In genomic region chr6:44225579-44226325, GRCh38 we compare ENCODE assay signal across 1 cellular context.
A peak's percentile ranks its signal among the peaks of the same experiment; 100 is the strongest.
TF ChIP-seq lines count a peak whose summit lies in the region.

No MANE protein-coding gene starts in this region.

TF ChIP-seq in K562, 482 proteins besides CTCF, POLR2A, EP300 and RAD21 (continued from another document and continues in another):
- TF ChIP-seq STAT6 (CRISPR knock-in tag; IDR thresholded peaks at IDR 0.05) = no peak
- peak; percentile 69; the same call in 1 of the 2 replicates for TF ChIP-seq XRCC5 (IDR thresholded peaks at IDR 0.05; ENCODE audit: low read depth, low read length)
- TF ChIP-seq ZC3H8 (IDR thresholded peaks at IDR 0.05) = peak; percentile 12; the same call in 1 of the 2 replicates
- TF ChIP-seq MYNN (IDR thresholded peaks at IDR 0.05) = peak; percentile 92
- no peak for TF ChIP-seq MYNN (CRISPR knock-in tag; IDR thresholded peaks at IDR 0.05)
- peak; percentile 67; the same call in 1 of the 2 replicates for TF ChIP-seq TOE1 (IDR thresholded peaks at IDR 0.05; ENCODE audit: borderline replicate concordance)
- TF ChIP-seq TOE1 (CRISPR knock-in tag; IDR thresholded peaks at IDR 0.05; ENCODE audit: borderline replicate concordance, low read depth) = no peak
- TF ChIP-seq ZFX (CRISPR knock-in tag; IDR thresholded peaks at IDR 0.05) = peak; percentile 84
- no peak for TF ChIP-seq ZBTB40 (IDR thresholded peaks at IDR 0.05)
- TF ChIP-seq ZBTB40 (CRISPR knock-in tag; IDR thresholded peaks at IDR 0.05) = no peak
- peak; percentile 74 for TF ChIP-seq JUND (IDR thresholded peaks at IDR 0.05; ENCODE audit: borderline replicate concordance, low read depth, low read length)
- TF ChIP-seq JUND (tag; IDR thresholded peaks at IDR 0.05; ENCODE audit: borderline replicate concordance, low read depth, low read length) = no peak; the same call in 2 of the 3 replicates
- peak; percentile 53 for TF ChIP-seq RBBP5 (IDR thresholded peaks at IDR 0.05; ENCODE audit: borderline replicate concordance, insufficient read depth, low read length, poor library complexity, severe bottlenecking)
- TF ChIP-seq ZNF253 (CRISPR knock-in tag; conservative IDR thresholded peaks at IDR 0.05) = no peak
- TF ChIP-seq ZNF263 (CRISPR knock-in tag; IDR thresholded peaks at IDR 0.05; ENCODE audit: borderline replicate concordance) = peak; percentile 65; the same call in 1 of the 2 replicates
- no peak for TF ChIP-seq RBM15 (IDR thresholded peaks at IDR 0.05; ENCODE audit: insufficient read depth, low read length)
- TF ChIP-seq ARID2 (IDR thresholded peaks at IDR 0.05) = no peak
- TF ChIP-seq ZBTB49 (CRISPR knock-in tag; IDR thresholded peaks at IDR 0.05; ENCODE audit: borderline replicate concordance) = no peak
- TF ChIP-seq ZKSCAN1 (IDR thresholded peaks at IDR 0.05; ENCODE audit: low read depth, low read length) = peak; percentile 53; the same call in 1 of the 2 replicates
- no peak for TF ChIP-seq HEY1 (CRISPR knock-in tag; IDR thresholded peaks at IDR 0.05; ENCODE audit: borderline replicate concordance)
- TF ChIP-seq SMAD3 (CRISPR knock-in tag; conservative IDR thresholded peaks at IDR 0.05) = peak; percentile 71; the same call in 1 of the 2 replicates
- TF ChIP-seq ZNF77 (CRISPR knock-in tag; IDR thresholded peaks at IDR 0.05) = no peak
- 0 out of 2 replicates have a peak, but pooled peaks have one; percentile 5 for TF ChIP-seq KLF13 (tag; IDR thresholded peaks at IDR 0.05; ENCODE audit: borderline replicate concordance, low read depth)
- TF ChIP-seq JUNB (CRISPR knock-in tag; conservative IDR thresholded peaks at IDR 0.05) = 0 out of 2 replicates have a peak, but pooled peaks have one; percentile 27
- TF ChIP-seq ZNF239 (CRISPR knock-in tag; IDR thresholded peaks at IDR 0.05) = peak; percentile 14; the same call in 1 of the 2 replicates
- peak; percentile 74 for TF ChIP-seq ZBTB9 (CRISPR knock-in tag; IDR thresholded peaks at IDR 0.05)
- TF ChIP-seq GABPB1 (CRISPR knock-in tag; IDR thresholded peaks at IDR 0.05) = peak; percentile 45; the same call in 1 of the 2 replicates
- 0 out of 2 replicates have a peak, but pooled peaks have one; percentile 74 for TF ChIP-seq ZNF133 (CRISPR knock-in tag; IDR thresholded peaks at IDR 0.05)
- 0 out of 2 replicates have a peak, but pooled peaks have one; percentile 37 for TF ChIP-seq RB1 (IDR thresholded peaks at IDR 0.05; ENCODE audit: low read depth)
- TF ChIP-seq CXXC5 (CRISPR knock-in tag; IDR thresholded peaks at IDR 0.05) = peak; percentile 85
- TF ChIP-seq SMARCB1 (IDR thresholded peaks at IDR 0.05; ENCODE audit: insufficient read length, low read depth) = peak; percentile 29
- TF ChIP-seq TAF1 (IDR thresholded peaks at IDR 0.05; ENCODE audit: control insufficient read depth, extremely low read depth, insufficient read depth, low read length, severe bottlenecking) = peak; percentile 43
- TF ChIP-seq EP400 (IDR thresholded peaks at IDR 0.05) = peak; percentile 60; the same call in 1 of the 2 replicates
- TF ChIP-seq NRF1 (conservative IDR thresholded peaks at IDR 0.05 in 1 of 2, IDR thresholded peaks at IDR 0.05 in 1 of 2) = 0 out of 4 replicates have a peak, but pooled peaks of 1 of the 2 experiments have one; percentile 11
- peak; percentile 88 for TF ChIP-seq LEF1 (IDR thresholded peaks at IDR 0.05)
- no peak for TF ChIP-seq MCM3 (IDR thresholded peaks at IDR 0.05)
- peak; percentile 99 for TF ChIP-seq KLF16 (IDR thresholded peaks at IDR 0.05)
- 0 out of 2 replicates have a peak, but pooled peaks have one; percentile 54 for TF ChIP-seq HNRNPL (IDR thresholded peaks at IDR 0.05; ENCODE audit: low read depth, low read length)
- no peak for TF ChIP-seq GABPB2 (CRISPR knock-in tag; conservative IDR thresholded peaks at IDR 0.05)
- TF ChIP-seq HMG20B (CRISPR knock-in tag; IDR thresholded peaks at IDR 0.05) = no peak
- TF ChIP-seq MAFG (tag; conservative IDR thresholded peaks at IDR 0.05) = no peak
- peak; percentile 82 for TF ChIP-seq MBD2 (IDR thresholded peaks at IDR 0.05; ENCODE audit: borderline replicate concordance, low read depth)
- no peak for TF ChIP-seq CBX2 (IDR thresholded peaks at IDR 0.05; ENCODE audit: insufficient read depth, low read length, poor library complexity, severe bottlenecking)
- peak in 1 of 2 experiments; percentile 81; a peak in 2 of 4 replicates for TF ChIP-seq NONO (IDR thresholded peaks at IDR 0.05; ENCODE audit: low read depth in 2 of 2, low read length in 1 of 2)
- peak; percentile 46; the same call in 1 of the 2 replicates for TF ChIP-seq L3MBTL2 (IDR thresholded peaks at IDR 0.05)
- TF ChIP-seq TEAD4 (IDR thresholded peaks at IDR 0.05; ENCODE audit: low read length) = peak; percentile 97
- TF ChIP-seq TEAD4 (CRISPR knock-in tag; IDR thresholded peaks at IDR 0.05; ENCODE audit: borderline replicate concordance) = no peak
- TF ChIP-seq CHD2 (IDR thresholded peaks at IDR 0.05; ENCODE audit: low read depth, low read length) = 0 out of 2 replicates have a peak, but pooled peaks have one; percentile 10
- TF ChIP-seq ZNF449 (CRISPR knock-in tag; IDR thresholded peaks at IDR 0.05) = 0 out of 2 replicates have a peak, but pooled peaks have one; percentile 28
- TF ChIP-seq TBL1XR1 (IDR thresholded peaks at IDR 0.05; ENCODE audit: low read length in 2 of 2) = peak; percentile 73 to 88; a peak in 3 of 4 replicates
- peak; percentile 85 for TF ChIP-seq HMGN3 (IDR thresholded peaks at IDR 0.05; ENCODE audit: borderline replicate concordance, extremely low read depth, insufficient read length, low read depth, low read length)
- peak; percentile 98 for TF ChIP-seq GATA2 (CRISPR knock-in tag; IDR thresholded peaks at IDR 0.05)
- TF ChIP-seq PHF21A (IDR thresholded peaks at IDR 0.05; ENCODE audit: borderline replicate concordance, low read depth) = peak; percentile 51; the same call in 1 of the 2 replicates
- no peak for TF ChIP-seq YBX1 (IDR thresholded peaks at IDR 0.05)
- peak; percentile 97 for TF ChIP-seq STAT5A (IDR thresholded peaks at IDR 0.05; ENCODE audit: borderline replicate concordance, low read length)
- TF ChIP-seq ESRRB (CRISPR knock-in tag; IDR thresholded peaks at IDR 0.05; ENCODE audit: borderline replicate concordance) = no peak
